In genomic region chr4:167321299-167321698, GRCh38 we compare ENCODE assay signal across 34 cellular contexts.
"Had no signal": no experiment of that assay in that cellular context is flagged by ENCODE, and none has a peak within 500 bp of the region (broad histone marks: within the 10 kb centered on the region; RNA-seq: fewer than 3 reads in every experiment).

No MANE protein-coding gene starts in this region.

- H3K36me3 ChIP-seq: MG63 had no signal

- H3K4me3 ChIP-seq: MG63 had no signal

- H3K27me3 ChIP-seq: MG63 had no signal

- DNase-seq: Karpas-422, Kasumi-1, MG63, MM.1S, MV-4-11, NCI-H1048, NCI-H1092, NCI-H1092 treated with DMSO at 0.1 percent for 48 hours, NCI-H1105, NCI-H1105 treated with DMSO at 0.1 percent for 48 hours, NCI-H1417, NCI-H1417 treated with DMSO at 0.1 percent for 48 hours, NCI-H1436, NCI-H1436 treated with DMSO at 0.1 percent for 48 hours, NCI-H146, NCI-H1694, NCI-H1694 treated with DMSO at 0.1 percent for 48 hours, NCI-H187, NCI-H187 treated with DMSO at 0.1 percent for 48 hours, NCI-H1930, NCI-H2029, NCI-H2029 treated with DMSO at 0.1 percent for 48 hours, NCI-H2081, NCI-H2081 treated with DMSO at 0.1 percent for 48 hours, NCI-H2107, NCI-H2171, NCI-H2171 treated with DMSO at 0.1 percent for 48 hours, NCI-H2227 treated with DMSO at 0.1 percent for 48 hours, NCI-H226, NCI-H345, NCI-H446, NCI-H446 treated with DMSO at 0.1 percent for 48 hours, NCI-H510A, NCI-H510A treated with DMSO at 0.1 percent for 48 hours had no signal

- H3K9me3 ChIP-seq: MG63 had no signal
